1 cellular context compared by ENCODE assay signal in genomic region chr9:136088939-136089696, GRCh38.
TF ChIP-seq lines count a peak whose summit lies in the region.

No MANE protein-coding gene starts in this region.

TF ChIP-seq in GM12878, 131 proteins besides CTCF, POLR2A, EP300 and RAD21:
- TF ChIP-seq MEF2B (IDR thresholded peaks at IDR 0.05; ENCODE audit: partially characterized antibody, poor library complexity, severe bottlenecking) (peak; percentile 29), MYC (IDR thresholded peaks at IDR 0.05; ENCODE audit: insufficient read depth, insufficient read length, insufficient replicate concordance, low read length, severe bottlenecking) (no peak)
